ENCODE assay signal across 8 cellular contexts in the genomic region with DNA sequence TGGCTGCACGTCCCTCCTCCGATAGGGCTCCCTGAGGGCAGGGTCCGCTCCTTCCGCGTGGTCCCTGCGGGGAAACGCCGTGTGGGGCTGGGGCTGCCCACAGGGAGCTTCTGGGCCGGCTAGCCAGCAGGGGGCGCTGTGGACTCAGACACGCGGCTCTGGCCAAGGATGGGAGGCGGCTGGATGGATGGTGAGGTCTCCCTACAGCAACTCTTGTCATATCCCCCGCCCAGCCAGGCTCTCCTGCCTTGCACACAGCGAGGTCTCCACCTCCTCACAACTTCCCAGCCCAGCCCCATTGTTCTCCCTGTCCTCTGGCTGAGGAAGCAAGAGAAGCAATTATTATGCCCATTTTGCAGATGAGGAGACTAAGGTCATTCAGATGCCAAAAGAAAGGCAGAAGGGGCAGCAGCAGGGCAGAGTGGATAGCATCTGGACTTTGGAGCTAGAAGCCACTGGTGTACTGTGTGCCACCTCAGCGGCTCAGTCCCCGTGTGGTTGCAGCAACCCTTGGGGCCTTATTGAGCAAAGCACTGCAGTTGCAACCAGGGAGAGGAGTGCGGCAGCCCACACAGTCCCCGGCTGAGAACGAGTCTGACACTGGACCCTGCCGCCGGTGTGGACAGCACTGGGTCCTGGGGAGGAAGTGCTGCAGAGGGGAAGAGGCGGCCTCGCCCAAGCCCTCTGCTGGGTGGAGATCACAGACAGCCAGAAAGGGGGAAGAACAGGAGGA.
DNase-seq lines count a peak whose midpoint lies in the region; ATAC-seq and TF ChIP-seq lines count a peak whose summit lies in the region.

No MANE protein-coding gene starts in this region.

- intact Hi-C loops in right cardiac atrium (cut with DNase I): loop anchor here in 2 of 4 donors (5.0 to 10.0 kb wide), 3 partner anchors 100 to 357 kb away; partner anchors contain the start of gene ZFP36L2 (in 1 of the 2)

- 95% methylated on average over 16 of the region's 24 CpGs for WGBS in SK-N-SH (ENCODE audit: low lambda C conversion rate)
- WGBS in right cardiac atrium: 67% methylated on average over 24 of the region's 24 CpGs

- H3K27me3 ChIP-seq in SK-N-SH (ENCODE audit: insufficient read depth) (no peaks in the 10 kb centered on the region), right cardiac atrium (ENCODE audit: control insufficient read depth, insufficient read depth) (no peaks in the 10 kb centered on the region)

- no peaks in the 10 kb centered on the region for H3K9me3 ChIP-seq in SK-N-SH
- no peaks in the 10 kb centered on the region for H3K9me3 ChIP-seq in right cardiac atrium (ENCODE audit: control insufficient read depth, low read length)

- no peaks in the 10 kb centered on the region for H3K9me2 ChIP-seq in SK-N-SH

- peak; percentile 62 for TF ChIP-seq CTCF in SK-N-SH (IDR thresholded peaks at IDR 0.05)

- no peaks in the 10 kb centered on the region for H3K36me3 ChIP-seq in SK-N-SH (replicated peaks in 1 of 2; ENCODE audit: control insufficient read depth in 1 of 2, insufficient read depth in 2 of 2, low read length in 1 of 2)

- H3K9ac ChIP-seq in SK-N-SH: no peak overlapping the region

- H2AFZ ChIP-seq in SK-N-SH (ENCODE audit: low read depth): no peak overlapping the region

- no peak for ATAC-seq in SK-N-SH treated with all-trans-retinoic acid at 6 μM for 48 hours
- ATAC-seq in right cardiac atrium: peak; percentile 34 to 47
- ATAC-seq in HG03025 (IDR thresholded peaks at IDR 0.05; ENCODE audit: low FRiP score, unreplicated experiment): no peak
- no peak for ATAC-seq in GM21786 (IDR thresholded peaks at IDR 0.05; ENCODE audit: unreplicated experiment)

- TF ChIP-seq EP300 in SK-N-SH (IDR thresholded peaks at IDR 0.05; ENCODE audit: borderline replicate concordance in 1 of 2, low read depth in 1 of 2, low read length in 1 of 2): no peak

- POLR2A ChIA-PET in SK-N-SH (lab: Yijun Ruan, JAX): interaction anchor here (0.6 kb wide), 1 partner anchor 100 kb away, joined by 3 read pairs; no protein-coding TSS in a partner anchor

- H4K20me1 ChIP-seq in SK-N-SH (ENCODE audit: insufficient read depth): no peaks in the 10 kb centered on the region

- in situ Hi-C loops in SK-MEL-5 (cut with HindIII; ENCODE audit: low pct_unique_long_range_greater_than_20kb, low sequenced_read_pairs): no loop called here

- no peaks in the 10 kb centered on the region for H3K79me2 ChIP-seq in SK-N-SH (ENCODE audit: insufficient read depth)

- CTCF ChIA-PET in SK-N-SH (lab: Yijun Ruan, JAX): interaction anchor here (0.6 to 2.4 kb wide), 17 partner anchors 9 to 411 kb away, joined by 3 to 8 read pairs (median 4); partner anchors contain the start of gene ZFP36L2

- peak; percentile 75 for DNase-seq in SK-N-SH
- DNase-seq in SK-MEL-5 (ENCODE audit: low read depth, low spot score): peak; percentile 36
- DNase-seq in activated naive CD4-positive, alpha-beta T cell (lab: John Stamatoyannopoulos, UW): peak; percentile 84 to 97 (median 86)
- peak; percentile 73 to 91 (median 88) for DNase-seq in right cardiac atrium
- peak; percentile 85 to 88 for DNase-seq in stimulated activated CD4-positive, alpha-beta T cell treated with anti-CD3 and anti-CD28 coated beads, Interleukin-15, amount 100 ng/mL, for 1 hour (ENCODE audit: low read depth in 1 of 2, low spot score in 1 of 2)

- H3K27ac ChIP-seq in SK-N-SH (ENCODE audit: low read depth in 2 of 2, low read length in 1 of 2): no peak overlapping the region
- no peak overlapping the region for H3K27ac ChIP-seq in right cardiac atrium (ENCODE audit: low read length)

- H3K4me1 ChIP-seq in SK-N-SH (ENCODE audit: control insufficient read depth in 1 of 2, insufficient read depth in 2 of 2, low read depth in 1 of 2, low read length in 1 of 2): peaks cover 8 to 11% of the 10 kb centered on the region in 2 experiments; a peak in 2 of 4 replicates
- peaks cover 12% of the 10 kb centered on the region for H3K4me1 ChIP-seq in right cardiac atrium (ENCODE audit: control insufficient read depth, insufficient read depth, low read length)

- peak; percentile 50 for TF ChIP-seq RAD21 in SK-N-SH (IDR thresholded peaks at IDR 0.05; ENCODE audit: low read length)

- no peaks in the 10 kb centered on the region for H3F3A ChIP-seq in SK-N-SH (replicated peaks; ENCODE audit: insufficient read depth)

- H3K4me3 ChIP-seq in SK-N-SH (ENCODE audit: low read depth in 2 of 2, low read length in 1 of 2) (no peak overlapping the region), right cardiac atrium (ENCODE audit: low read length) (no peak overlapping the region)

- no peak overlapping the region for H3K4me2 ChIP-seq in SK-N-SH

TF ChIP-seq in SK-N-SH, 30 proteins besides CTCF, POLR2A, EP300 and RAD21:
- TF ChIP-seq, protein P1, sequence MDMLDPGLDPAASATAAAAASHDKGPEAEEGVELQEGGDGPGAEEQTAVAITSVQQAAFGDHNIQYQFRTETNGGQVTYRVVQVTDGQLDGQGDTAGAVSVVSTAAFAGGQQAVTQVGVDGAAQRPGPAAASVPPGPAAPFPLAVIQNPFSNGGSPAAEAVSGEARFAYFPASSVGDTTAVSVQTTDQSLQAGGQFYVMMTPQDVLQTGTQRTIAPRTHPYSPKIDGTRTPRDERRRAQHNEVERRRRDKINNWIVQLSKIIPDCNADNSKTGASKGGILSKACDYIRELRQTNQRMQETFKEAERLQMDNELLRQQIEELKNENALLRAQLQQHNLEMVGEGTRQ (IDR thresholded peaks at IDR 0.05; ENCODE audit: borderline replicate concordance, low read depth, low read length): no peak
- TF ChIP-seq CHD2 (IDR thresholded peaks at IDR 0.05; ENCODE audit: low read length, partially characterized antibody) (no peak), RFX5 (IDR thresholded peaks at IDR 0.05; ENCODE audit: low read length) (no peak), GATA2 (CRISPR knock-in tag; IDR thresholded peaks at IDR 0.05) (no peak), SMC3 (IDR thresholded peaks at IDR 0.05; ENCODE audit: low read depth, low read length) (peak; percentile 23)
- TF ChIP-seq, protein P2, sequence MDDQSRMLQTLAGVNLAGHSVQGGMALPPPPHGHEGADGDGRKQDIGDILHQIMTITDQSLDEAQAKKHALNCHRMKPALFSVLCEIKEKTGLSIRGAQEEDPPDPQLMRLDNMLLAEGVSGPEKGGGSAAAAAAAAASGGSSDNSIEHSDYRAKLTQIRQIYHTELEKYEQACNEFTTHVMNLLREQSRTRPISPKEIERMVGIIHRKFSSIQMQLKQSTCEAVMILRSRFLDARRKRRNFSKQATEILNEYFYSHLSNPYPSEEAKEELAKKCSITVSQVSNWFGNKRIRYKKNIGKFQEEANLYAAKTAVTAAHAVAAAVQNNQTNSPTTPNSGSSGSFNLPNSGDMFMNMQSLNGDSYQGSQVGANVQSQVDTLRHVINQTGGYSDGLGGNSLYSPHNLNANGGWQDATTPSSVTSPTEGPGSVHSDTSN (IDR thresholded peaks at IDR 0.05): no peak

TF ChIP-seq in SK-N-SH treated with all-trans-retinoic acid at 6 μM for 48 hours, 23 proteins besides CTCF, POLR2A, EP300 and RAD21 (continues in another document):
- TF ChIP-seq BACH2 (CRISPR knock-in tag; IDR thresholded peaks at IDR 0.05; ENCODE audit: borderline replicate concordance) (no peak), OSR1 (CRISPR knock-in tag; IDR thresholded peaks at IDR 0.05) (no peak), ZNF70 (CRISPR knock-in tag; IDR thresholded peaks at IDR 0.05) (no peak), RARB (CRISPR knock-in tag; IDR thresholded peaks at IDR 0.05) (no peak), ZNF565 (CRISPR knock-in tag; conservative IDR thresholded peaks at IDR 0.05; ENCODE audit: low read depth) (no peak), ZNF8 (CRISPR knock-in tag; IDR thresholded peaks at IDR 0.05) (no peak), CSRNP3 (CRISPR knock-in tag; IDR thresholded peaks at IDR 0.05) (no peak), GLIS3 (CRISPR knock-in tag; IDR thresholded peaks at IDR 0.05) (no peak)
- TF ChIP-seq, protein P3, sequence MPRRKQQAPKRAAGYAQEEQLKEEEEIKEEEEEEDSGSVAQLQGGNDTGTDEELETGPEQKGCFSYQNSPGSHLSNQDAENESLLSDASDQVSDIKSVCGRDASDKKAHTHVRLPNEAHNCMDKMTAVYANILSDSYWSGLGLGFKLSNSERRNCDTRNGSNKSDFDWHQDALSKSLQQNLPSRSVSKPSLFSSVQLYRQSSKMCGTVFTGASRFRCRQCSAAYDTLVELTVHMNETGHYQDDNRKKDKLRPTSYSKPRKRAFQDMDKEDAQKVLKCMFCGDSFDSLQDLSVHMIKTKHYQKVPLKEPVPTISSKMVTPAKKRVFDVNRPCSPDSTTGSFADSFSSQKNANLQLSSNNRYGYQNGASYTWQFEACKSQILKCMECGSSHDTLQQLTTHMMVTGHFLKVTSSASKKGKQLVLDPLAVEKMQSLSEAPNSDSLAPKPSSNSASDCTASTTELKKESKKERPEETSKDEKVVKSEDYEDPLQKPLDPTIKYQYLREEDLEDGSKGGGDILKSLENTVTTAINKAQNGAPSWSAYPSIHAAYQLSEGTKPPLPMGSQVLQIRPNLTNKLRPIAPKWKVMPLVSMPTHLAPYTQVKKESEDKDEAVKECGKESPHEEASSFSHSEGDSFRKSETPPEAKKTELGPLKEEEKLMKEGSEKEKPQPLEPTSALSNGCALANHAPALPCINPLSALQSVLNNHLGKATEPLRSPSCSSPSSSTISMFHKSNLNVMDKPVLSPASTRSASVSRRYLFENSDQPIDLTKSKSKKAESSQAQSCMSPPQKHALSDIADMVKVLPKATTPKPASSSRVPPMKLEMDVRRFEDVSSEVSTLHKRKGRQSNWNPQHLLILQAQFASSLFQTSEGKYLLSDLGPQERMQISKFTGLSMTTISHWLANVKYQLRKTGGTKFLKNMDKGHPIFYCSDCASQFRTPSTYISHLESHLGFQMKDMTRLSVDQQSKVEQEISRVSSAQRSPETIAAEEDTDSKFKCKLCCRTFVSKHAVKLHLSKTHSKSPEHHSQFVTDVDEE (CRISPR knock-in tag; IDR thresholded peaks at IDR 0.05): no peak

Comparison
In these comparisons a context has a peak if more than half of its experiments do, and no peak if none do; other contexts are left out.
1. DNase-seq: peak in every context shown above with its lines; median percentile 88 in right cardiac atrium; 86 in stimulated activated CD4-positive, alpha-beta T cell treated with anti-CD3 and anti-CD28 coated beads, Interleukin-15, amount 100 ng/mL, for 1 hour; 86 in activated naive CD4-positive, alpha-beta T cell; 75 in SK-N-SH; 36 in SK-MEL-5.
2. ATAC-seq: peak in right cardiac atrium (2 of 2); none in SK-N-SH treated with all-trans-retinoic acid at 6 μM for 48 hours (single experiment), HG03025 (single experiment) and GM21786 (single experiment).